Comparison of ENCODE assay signal across 26 cellular contexts in the genomic region with DNA sequence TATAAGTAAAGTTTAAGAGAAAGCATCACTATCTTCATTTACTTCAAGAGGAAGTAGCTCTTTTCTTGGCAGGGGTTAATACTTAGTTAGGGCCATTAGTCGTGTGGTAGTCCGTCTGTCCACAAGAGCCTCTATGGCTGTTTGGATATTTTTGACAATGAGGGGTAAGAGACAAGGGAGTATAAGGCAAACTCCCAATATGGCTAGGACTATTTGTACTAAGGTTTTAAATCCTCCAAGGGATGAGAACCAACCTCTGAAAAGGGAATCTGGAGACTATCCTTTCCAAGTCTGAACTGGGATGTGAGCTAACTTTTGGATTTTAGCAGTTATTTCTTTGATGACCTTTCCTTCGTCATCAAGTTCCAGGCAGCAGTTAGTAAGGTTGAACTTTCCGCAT. TPM values are rescaled to one million over a fixed set of nuclear protein-coding genes. Genes with fewer than 3 reads are reported as not detected.
DNase-seq lines count a peak whose midpoint lies in the region; TF ChIP-seq lines count a peak whose summit lies in the region.
"Had no signal": no experiment of that assay in that cellular context is flagged by ENCODE, and none has a peak within 500 bp of the region (broad histone marks: within the 10 kb centered on the region; RNA-seq: fewer than 3 reads in every experiment).

A gene (minus strand): TSS at position 101 of the 400 bp plus-strand sequence.

- H3K56ac ChIP-seq in H9 (ENCODE audit: insufficient read length, low read depth, low read length): no peak within 1 kb of the TSS

- CTCF ChIA-PET in CD8-positive, alpha-beta memory T cell (lab: Charles Lee): no interaction called here

- H3K4me3 ChIP-seq in endodermal cell (ENCODE audit: low read length): peak within 1 kb of the TSS; percentile 39
- H3K4me3 ChIP-seq in CD8-positive, alpha-beta memory T cell (ENCODE audit: low read length): no peak within 1 kb of the TSS
- H3K4me3 ChIP-seq: A549, ascending aorta, heart left ventricle had no signal

- POLR2A ChIA-PET in CD8-positive, alpha-beta memory T cell (lab: Charles Lee): no interaction called here

- no peak within 1 kb of the TSS for H3K4ac ChIP-seq in H9 (ENCODE audit: low read depth, low read length)

- H3K4me3 Mint-ChIP-seq in H9: no peak within 1 kb of the TSS
- no peak within 1 kb of the TSS for H3K4me3 Mint-ChIP-seq in endodermal cell
- H3K4me3 Mint-ChIP-seq in CD8-positive, alpha-beta memory T cell: no peak within 1 kb of the TSS
- H3K4me3 Mint-ChIP-seq: activated CD4-positive, alpha-beta T cell treated with anti-CD3 and anti-CD28 coated beads for 36 hours; HFFc6 had no signal

- no peaks in the 10 kb centered on the region for H3K23me2 ChIP-seq in H9 (ENCODE audit: insufficient read length, low read depth, low read length, poor library complexity, severe bottlenecking)

- H3K4me1 ChIP-seq in H9 (ENCODE audit: insufficient read depth, low read length) (no peaks in the 10 kb centered on the region), endodermal cell (ENCODE audit: control insufficient read depth, insufficient read depth, low read length) (no peaks in the 10 kb centered on the region)
- no peaks in the 10 kb centered on the region for H3K4me1 ChIP-seq in CD8-positive, alpha-beta memory T cell (ENCODE audit: insufficient read depth, low read length)
- H3K4me1 ChIP-seq: A549, ascending aorta, heart left ventricle had no signal

- H4K8ac ChIP-seq in H9 (replicated peaks; ENCODE audit: insufficient read length, low read depth, low read length): no peak within 1 kb of the TSS

- no peak for DNase-seq in H9
- no peak for DNase-seq in endodermal cell
- no peak for DNase-seq in mucosa of gallbladder (ENCODE audit: low spot score)
- no peak for DNase-seq in NCI-H2029 (lab: John Stamatoyannopoulos, UW)
- DNase-seq in AG08396 (ENCODE audit: low spot score): no peak
- DNase-seq in UCSD-AML1 (lab: John Stamatoyannopoulos, UW; ENCODE audit: unreplicated experiment): no peak
- no peak for DNase-seq in CD8-positive, alpha-beta memory T cell
- DNase-seq: activated CD4-positive, alpha-beta T cell treated with anti-CD3 and anti-CD28 coated beads for 36 hours; activated naive CD4-positive, alpha-beta T cell treated with anti-CD3 and anti-CD28 coated beads, Interleukin-2, amount 50 U/mL, for 16 hours; C1 segment of cervical spinal cord; cerebellar nuclear complex; effector CD8-positive, alpha-beta T cell; heart left ventricle; HFFc6; left ventricle myocardium superior; NCI-H2171; NCI-H774; posterior cingulate gyrus; SHP77; small intestine; stimulated activated CD4-positive, alpha-beta T cell treated with anti-CD3 and anti-CD28 coated beads, Interleukin-2, amount 100 ng/mL, for 48 hours; stimulated activated naive CD4-positive, alpha-beta T cell treated with Interleukin-2 at 50 U/mL for 16 hours had no signal

- H2BK5ac ChIP-seq in H9 (ENCODE audit: insufficient read length, low read length): no peak within 1 kb of the TSS

- peaks cover 83 to 88% (median 84%) of the 10 kb centered on the region in 3 experiments for H3K36me3 Mint-ChIP-seq in H9 (ENCODE audit: insufficient read depth in 1 of 3, low read depth in 3 of 3)
- peaks cover 88% of the 10 kb centered on the region for H3K36me3 Mint-ChIP-seq in endodermal cell (ENCODE audit: low read depth)
- H3K36me3 Mint-ChIP-seq in CD8-positive, alpha-beta memory T cell: peaks cover 36 to 85% (median 61%) of the 10 kb centered on the region in 3 donors

- no peak within 1 kb of the TSS for H3K14ac ChIP-seq in H9 (ENCODE audit: insufficient read depth, low read length)

- H3K4me1 Mint-ChIP-seq in H9 (no peaks in the 10 kb centered on the region), endodermal cell (no peaks in the 10 kb centered on the region)
- H3K4me1 Mint-ChIP-seq in CD8-positive, alpha-beta memory T cell: no peaks in the 10 kb centered on the region
- H3K4me1 Mint-ChIP-seq: activated CD4-positive, alpha-beta T cell treated with anti-CD3 and anti-CD28 coated beads for 36 hours had no signal

- H3T11ph ChIP-seq in H9 (ENCODE audit: low read length): no peak within 1 kb of the TSS

- H3K9me3 ChIP-seq in H9 (ENCODE audit: control insufficient read depth, low read depth, low read length) (peaks cover 31% of the 10 kb centered on the region), endodermal cell (ENCODE audit: control insufficient read depth, low read length) (peaks cover 94% of the 10 kb centered on the region)
- peaks cover 41% of the 10 kb centered on the region for H3K9me3 ChIP-seq in CD8-positive, alpha-beta memory T cell (ENCODE audit: low read length)

- H3K27ac Mint-ChIP-seq in H9 (no peak within 1 kb of the TSS), endodermal cell (no peak within 1 kb of the TSS)
- H3K27ac Mint-ChIP-seq in CD8-positive, alpha-beta memory T cell: peak within 1 kb of the TSS in 1 of 8 donors; percentile 37
- H3K27ac Mint-ChIP-seq: activated CD4-positive, alpha-beta T cell treated with anti-CD3 and anti-CD28 coated beads for 36 hours; HFFc6 had no signal

- H3K27me3 ChIP-seq in H9 (ENCODE audit: insufficient read depth, low read length): no peaks in the 10 kb centered on the region
- H3K27me3 ChIP-seq in endodermal cell (ENCODE audit: control insufficient read depth, insufficient read depth, low read length, poor library complexity, severe bottlenecking): no peaks in the 10 kb centered on the region
- H3K27me3 ChIP-seq in CD8-positive, alpha-beta memory T cell (ENCODE audit: insufficient read depth, low read length, poor library complexity, severe bottlenecking): no peaks in the 10 kb centered on the region
- H3K27me3 ChIP-seq: ascending aorta, heart left ventricle had no signal

- TF ChIP-seq CTCF in H9 (conservative IDR thresholded peaks at IDR 0.05) (no peak), endodermal cell (conservative IDR thresholded peaks at IDR 0.05) (no peak), subcutaneous adipose tissue (IDR thresholded peaks at IDR 0.05; ENCODE audit: low read depth) (no peak)

- H3K27ac ChIP-seq in H9 (ENCODE audit: insufficient read length, low read depth, low read length): no peak within 1 kb of the TSS
- no peak within 1 kb of the TSS for H3K27ac ChIP-seq in endodermal cell (ENCODE audit: low read depth, low read length)
- no peak within 1 kb of the TSS for H3K27ac ChIP-seq in CD8-positive, alpha-beta memory T cell (ENCODE audit: low read depth, low read length)
- H3K27ac ChIP-seq: A549, ascending aorta, heart left ventricle, HL-60 had no signal

- no peak within 1 kb of the TSS for H3K18ac ChIP-seq in H9 (ENCODE audit: insufficient read length, low read depth, low read length)

- no peaks in the 10 kb centered on the region for H3K27me3 Mint-ChIP-seq in H9 (ENCODE audit: low read depth)
- H3K27me3 Mint-ChIP-seq in endodermal cell (ENCODE audit: insufficient read depth): no peaks in the 10 kb centered on the region
- H3K27me3 Mint-ChIP-seq in CD8-positive, alpha-beta memory T cell: no peaks in the 10 kb centered on the region
- H3K27me3 Mint-ChIP-seq: activated CD4-positive, alpha-beta T cell treated with anti-CD3 and anti-CD28 coated beads for 36 hours had no signal

- H2AFZ ChIP-seq in H9 (ENCODE audit: low read length): no peak within 1 kb of the TSS

- no peak within 1 kb of the TSS for H2BK120ac ChIP-seq in H9 (ENCODE audit: low read depth, low read length, poor library complexity, severe bottlenecking)

- H3K9ac ChIP-seq in H9 (ENCODE audit: extremely low read depth, insufficient read length, low read length) (no peak within 1 kb of the TSS), endodermal cell (ENCODE audit: extremely low read depth, low read length, poor library complexity, severe bottlenecking) (no peak within 1 kb of the TSS)

- no peak within 1 kb of the TSS for H2BK12ac ChIP-seq in H9 (ENCODE audit: insufficient read length, low read depth, low read length)

- H4K91ac ChIP-seq in H9 (ENCODE audit: insufficient read length, low read depth, low read length): no peak within 1 kb of the TSS

- no CpG with 5 or more reads among the region's 4 CpGs for WGBS in H9 (ENCODE audit: extremely low coverage, insufficient read length, low lambda C conversion rate)
- WGBS in endodermal cell (ENCODE audit: insufficient coverage in 1 of 2, insufficient read length in 1 of 2), 2 experiments: 93 to 100% methylated on average over 2 to 4 of the region's 4 CpGs

- H2BK20ac ChIP-seq in H9 (ENCODE audit: low read depth, low read length, poor library complexity, severe bottlenecking): no peak within 1 kb of the TSS

- H4K5ac ChIP-seq in H9 (ENCODE audit: insufficient read length, low read depth, low read length): no peak within 1 kb of the TSS

- no peak within 1 kb of the TSS for H3K23ac ChIP-seq in H9 (ENCODE audit: insufficient read length, low read depth, low read length)

- no peak within 1 kb of the TSS for H2AK5ac ChIP-seq in H9 (ENCODE audit: insufficient read length, low read length)

- H3K4me2 ChIP-seq in H9 (ENCODE audit: insufficient read depth, insufficient read length, low read length): no peak within 1 kb of the TSS
- H3K4me2 ChIP-seq: A549 had no signal

- H3K9me3 Mint-ChIP-seq in H9 (peaks cover 89 to 93% of the 10 kb centered on the region in 2 experiments), endodermal cell (peaks cover 95% of the 10 kb centered on the region)
- peaks cover 67 to 97% (median 82%) of the 10 kb centered on the region in 5 donors for H3K9me3 Mint-ChIP-seq in CD8-positive, alpha-beta memory T cell

- H4K20me1 ChIP-seq in H9 (ENCODE audit: control insufficient read depth, insufficient read depth, insufficient read length): no peaks in the 10 kb centered on the region

- no peak within 1 kb of the TSS for H2BK15ac ChIP-seq in H9 (ENCODE audit: low read depth, low read length)

- H3K36me3 ChIP-seq in endodermal cell (ENCODE audit: control insufficient read depth, insufficient read depth, low read length): peaks cover 66% of the 10 kb centered on the region
- H3K36me3 ChIP-seq in CD8-positive, alpha-beta memory T cell (ENCODE audit: insufficient read depth, low read length): no peaks in the 10 kb centered on the region

- no peaks in the 10 kb centered on the region for H3K79me2 ChIP-seq in H9 (ENCODE audit: insufficient read depth, low read length)

- no peaks in the 10 kb centered on the region for H3K79me1 ChIP-seq in H9 (ENCODE audit: insufficient read depth, low read depth, low read length, poor library complexity, severe bottlenecking)

RNA-seq across cellular contexts. Expression of the gene that starts here (rescaled TPM):
- 11.6 and 13.6 TPM in 2 replicates for total RNA-seq in H9 (2021)
- 10 to 100 TPM; 32.4 to 40.6 TPM for total RNA-seq in endodermal cell
- polyA plus RNA-seq in endodermal cell (2013, experiment 1 of 2): 27.1 TPM
- 29.3 TPM for polyA plus RNA-seq in endodermal cell (2013, experiment 2 of 2)
- total RNA-seq in mucosa of gallbladder: 31.6 TPM
- 10 to 100 TPM; 51.2 to 89.6 (median 71.6) TPM for total RNA-seq in subcutaneous adipose tissue
- 1 to 10 TPM; 3.5 to 3.8 TPM for total RNA-seq in CD8-positive, alpha-beta memory T cell
- 0.89 TPM for polyA plus RNA-seq in CD8-positive, alpha-beta memory T cell
